ENCODE assay signal across 18 cellular contexts in the genomic region with DNA sequence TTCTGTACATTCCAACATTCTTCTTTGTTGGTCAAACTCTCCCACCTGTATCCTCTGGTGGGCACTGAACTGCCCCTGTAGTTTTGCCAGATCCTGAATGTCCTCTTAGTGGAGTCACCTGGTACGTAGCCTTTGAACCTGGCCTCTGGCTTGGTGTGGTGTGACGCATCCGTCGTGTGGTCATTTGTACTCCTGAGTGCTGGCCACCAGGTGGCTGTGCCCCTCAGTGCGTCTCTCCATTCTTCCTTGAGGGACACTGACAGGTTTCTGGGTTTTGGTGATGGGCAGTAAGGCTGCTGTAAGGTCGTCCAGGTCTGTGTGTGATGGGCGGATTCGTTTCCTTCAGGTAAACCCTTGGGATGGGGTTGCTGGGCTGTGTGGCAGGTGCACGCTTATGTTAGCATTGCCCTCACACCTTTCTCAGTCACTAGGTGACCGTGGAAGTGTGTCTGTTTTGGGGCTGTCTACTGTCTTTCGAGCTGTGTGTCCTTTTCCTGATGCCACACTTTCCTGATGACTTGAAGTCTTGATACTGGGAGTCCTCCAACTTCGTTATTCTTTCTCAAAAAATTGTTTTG. TPM values are rescaled to one million over a fixed set of nuclear protein-coding genes. Genes with fewer than 3 reads are reported as not detected.
DNase-seq lines count a peak whose midpoint lies in the region; ATAC-seq and TF ChIP-seq lines count a peak whose summit lies in the region.
"Had no signal": no experiment of that assay in that cellular context is flagged by ENCODE, and none has a peak within 500 bp of the region (broad histone marks: within the 10 kb centered on the region; RNA-seq: fewer than 3 reads in every experiment).

No MANE protein-coding gene starts in this region.

- H3K9me3 ChIP-seq in WERI-Rb-1 (ENCODE audit: severe bottlenecking): no peaks in the 10 kb centered on the region
- no peaks in the 10 kb centered on the region for H3K9me3 ChIP-seq in endodermal cell (ENCODE audit: control insufficient read depth, low read length)

- no peak overlapping the region; the same call in 1 of the 2 replicates for H3K27ac ChIP-seq in WERI-Rb-1
- H3K27ac ChIP-seq in endodermal cell (ENCODE audit: low read depth, low read length): no peak overlapping the region
- H3K27ac ChIP-seq: SK-N-MC had no signal

- no peak for TF ChIP-seq POLR2A in erythroblast (IDR thresholded peaks at IDR 0.05; ENCODE audit: low read length)

- peak overlapping the region in 1 of 2 donors; percentile 9 for H3K4me3 Mint-ChIP-seq in activated T-cell treated with anti-CD3 and anti-CD28 coated beads, Interleukin-2, amount 50 U/mL, for 72 hours
- no peak overlapping the region for H3K4me3 Mint-ChIP-seq in endodermal cell
- H3K4me3 Mint-ChIP-seq: dendritic cell treated with granulocyte-macrophage colony-stimulating factor and Interleukin-4, amounts not matched to agents 40 ng/mL and 50 ng/mL, for 4 days had no signal

- intact Hi-C loops in posterior vena cava (cut with DNase I): no loop called here

- no peaks in the 10 kb centered on the region for H3K27me3 ChIP-seq in WERI-Rb-1 (ENCODE audit: insufficient read depth, low read depth, severe bottlenecking)
- no peaks in the 10 kb centered on the region for H3K27me3 ChIP-seq in endodermal cell (ENCODE audit: control insufficient read depth, insufficient read depth, low read length, poor library complexity, severe bottlenecking)

- no peak overlapping the region for H3K9ac ChIP-seq in endodermal cell (ENCODE audit: extremely low read depth, low read length, poor library complexity, severe bottlenecking)

- no peaks in the 10 kb centered on the region for H3K9me3 Mint-ChIP-seq in activated T-cell treated with anti-CD3 and anti-CD28 coated beads, Interleukin-2, amount 50 U/mL, for 72 hours
- H3K9me3 Mint-ChIP-seq in endodermal cell: no peaks in the 10 kb centered on the region
- H3K9me3 Mint-ChIP-seq: dendritic cell treated with granulocyte-macrophage colony-stimulating factor and Interleukin-4, amounts not matched to agents 40 ng/mL and 50 ng/mL, for 4 days had no signal

- H3K27me3 Mint-ChIP-seq in activated T-cell treated with anti-CD3 and anti-CD28 coated beads, Interleukin-2, amount 50 U/mL, for 72 hours (ENCODE audit: low read depth): no peaks in the 10 kb centered on the region
- H3K27me3 Mint-ChIP-seq in endodermal cell (ENCODE audit: insufficient read depth): no peaks in the 10 kb centered on the region
- H3K27me3 Mint-ChIP-seq: dendritic cell treated with granulocyte-macrophage colony-stimulating factor and Interleukin-4, amounts not matched to agents 40 ng/mL and 50 ng/mL, for 4 days had no signal

- 96 to 100% methylated on average over 8 to 12 of the region's 12 CpGs for WGBS in endodermal cell (ENCODE audit: insufficient coverage in 1 of 2, insufficient read length in 1 of 2), 2 experiments

- peak overlapping the region; percentile 36 for H3K27ac Mint-ChIP-seq in activated T-cell treated with anti-CD3 and anti-CD28 coated beads, Interleukin-2, amount 50 U/mL, for 72 hours
- H3K27ac Mint-ChIP-seq in endodermal cell: no peak overlapping the region
- H3K27ac Mint-ChIP-seq: dendritic cell treated with granulocyte-macrophage colony-stimulating factor and Interleukin-4, amounts not matched to agents 40 ng/mL and 50 ng/mL, for 4 days had no signal

- DNase-seq in activated T-cell treated with anti-CD3 and anti-CD28 coated beads, Interleukin-2, amount 50 U/mL, for 72 hours: no peak
- no peak for DNase-seq in activated T-cell treated with anti-CD3 and anti-CD28 coated beads for 4 hours
- no peak for DNase-seq in WERI-Rb-1
- DNase-seq in endodermal cell: no peak
- DNase-seq in posterior vena cava (ENCODE audit: low spot score): peak; percentile 38
- DNase-seq in erythroblast (lab: John Stamatoyannopoulos, UW): no peak
- DNase-seq: anterior cingulate cortex; GOT3; mammary epithelial cell; NCI-H1436; NCI-H446 treated with DMSO at 0.1 percent for 48 hours; nucleus accumbens; OCI-M1; stimulated activated naive CD4-positive, alpha-beta T cell had no signal

- no peak overlapping the region for H3K4me3 ChIP-seq in WERI-Rb-1 (ENCODE audit: low read depth, low read length)
- no peak overlapping the region for H3K4me3 ChIP-seq in endodermal cell (ENCODE audit: low read length)
- H3K4me3 ChIP-seq: SK-N-MC had no signal

- TF ChIP-seq CTCF in WERI-Rb-1 (IDR thresholded peaks at IDR 0.05; ENCODE audit: low read depth, low read length) (peak; percentile 59), endodermal cell (conservative IDR thresholded peaks at IDR 0.05) (peak; percentile 66)

- H3K4me1 Mint-ChIP-seq in activated T-cell treated with anti-CD3 and anti-CD28 coated beads, Interleukin-2, amount 50 U/mL, for 72 hours (ENCODE audit: low read depth): peaks cover 44% of the 10 kb centered on the region
- H3K4me1 Mint-ChIP-seq in endodermal cell: no peaks in the 10 kb centered on the region

- H3K36me3 Mint-ChIP-seq in activated T-cell treated with anti-CD3 and anti-CD28 coated beads, Interleukin-2, amount 50 U/mL, for 72 hours (ENCODE audit: insufficient read depth in 2 of 2): peaks cover 6 to 25% of the 10 kb centered on the region in 2 donors
- H3K36me3 Mint-ChIP-seq in endodermal cell (ENCODE audit: low read depth): peaks cover 77% of the 10 kb centered on the region

- peaks cover 89% of the 10 kb centered on the region for H3K36me3 ChIP-seq in WERI-Rb-1
- peaks cover 79% of the 10 kb centered on the region for H3K36me3 ChIP-seq in endodermal cell (ENCODE audit: control insufficient read depth, insufficient read depth, low read length)

- no peaks in the 10 kb centered on the region for H3K4me1 ChIP-seq in endodermal cell (ENCODE audit: control insufficient read depth, insufficient read depth, low read length)

- ATAC-seq in activated T-cell treated with anti-CD3 and anti-CD28 coated beads, Interleukin-2, amount 50 U/mL, for 72 hours (replicated peaks in 1 of 2): no peak
- no peak for ATAC-seq in GM18867 (IDR thresholded peaks at IDR 0.05; ENCODE audit: unreplicated experiment)
- ATAC-seq in HG03196 (IDR thresholded peaks at IDR 0.05; ENCODE audit: unreplicated experiment): no peak

RNA-seq across cellular contexts. Expression of gene RANBP1, which starts 13.6 kb away (rescaled TPM):
- 100 to 1,000 TPM; 194 to 256 TPM for total RNA-seq in activated T-cell treated with anti-CD3 and anti-CD28 coated beads, Interleukin-2, amount 50 U/mL, for 72 hours
- total RNA-seq in endodermal cell: 100 to 1,000 TPM; 320 to 415 TPM
- polyA plus RNA-seq in endodermal cell (2013, experiment 1 of 2): 514 TPM
- 506 TPM for polyA plus RNA-seq in endodermal cell (2013, experiment 2 of 2)
- total RNA-seq in posterior vena cava: 10 to 100 TPM; 57.0 to 61.6 TPM

RNA-seq across cellular contexts. Expression of gene TRMT2A, which starts 14.7 kb away (rescaled TPM):
- 10 to 100 TPM; 55.6 to 56.8 TPM for total RNA-seq in activated T-cell treated with anti-CD3 and anti-CD28 coated beads, Interleukin-2, amount 50 U/mL, for 72 hours
- total RNA-seq in endodermal cell (10 to 100 TPM; 45.6 to 55.2 TPM), posterior vena cava (10 to 100 TPM; 25.7 to 37.7 TPM)
- polyA plus RNA-seq in endodermal cell (2013, experiment 1 of 2): 44.3 TPM
- 33.8 TPM for polyA plus RNA-seq in endodermal cell (2013, experiment 2 of 2)

RNA-seq across cellular contexts. Expression of gene DGCR8, which starts 22.3 kb away (rescaled TPM):
- total RNA-seq in activated T-cell treated with anti-CD3 and anti-CD28 coated beads, Interleukin-2, amount 50 U/mL, for 72 hours: 10 to 100 TPM; 44.2 to 46.6 TPM
- total RNA-seq in endodermal cell (10 to 100 TPM; 61.3 to 76.1 TPM), posterior vena cava (10 to 100 TPM; 24.3 to 25.2 TPM)
- polyA plus RNA-seq in endodermal cell (2013, experiment 1 of 2): 43.6 TPM
- 34.4 TPM for polyA plus RNA-seq in endodermal cell (2013, experiment 2 of 2)

RNA-seq across cellular contexts. Expression of gene ZDHHC8, which starts 29.3 kb away (rescaled TPM):
- total RNA-seq in activated T-cell treated with anti-CD3 and anti-CD28 coated beads, Interleukin-2, amount 50 U/mL, for 72 hours: 10 to 100 TPM; 41.6 to 47.6 TPM
- total RNA-seq in endodermal cell (10 to 100 TPM; 82.2 to 82.3 TPM), posterior vena cava (10 to 100 TPM; 45.6 to 46.3 TPM)
- 70.4 TPM for polyA plus RNA-seq in endodermal cell (2013, experiment 1 of 2)
- 56.8 TPM for polyA plus RNA-seq in endodermal cell (2013, experiment 2 of 2)

RNA-seq across cellular contexts. Expression of gene CCDC188, which starts 48.6 kb away (rescaled TPM):
- total RNA-seq in activated T-cell treated with anti-CD3 and anti-CD28 coated beads, Interleukin-2, amount 50 U/mL, for 72 hours: not detected
- total RNA-seq in endodermal cell (not detected), posterior vena cava (1 to 10 TPM in 1 of 2 donors, under 1 TPM in 1; 1.00 to 2.5 TPM)
- 2.2 TPM for polyA plus RNA-seq in endodermal cell (2013, experiment 1 of 2)
- 0.87 TPM for polyA plus RNA-seq in endodermal cell (2013, experiment 2 of 2)
